Comparison of ENCODE assay signal across 27 cellular contexts in the genomic region with DNA sequence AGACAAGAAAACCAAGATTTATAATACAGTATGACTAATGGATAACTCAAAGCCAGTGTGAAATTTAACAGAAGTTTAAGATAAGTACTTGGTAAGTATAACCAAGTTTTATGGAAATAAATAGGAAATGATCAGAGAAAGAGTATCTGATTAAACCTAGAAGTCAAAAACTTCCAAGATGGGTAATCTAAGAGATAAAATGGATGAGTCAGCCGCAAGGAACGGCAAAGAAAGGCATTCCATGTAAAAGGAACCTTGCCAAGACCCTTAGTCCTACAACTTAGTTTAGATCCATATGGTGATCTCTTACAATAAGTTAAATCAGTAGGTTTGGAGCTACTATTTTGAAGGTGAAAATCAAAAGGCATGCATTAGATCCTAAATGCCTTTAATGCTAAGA. TPM values are rescaled to one million over a fixed set of nuclear protein-coding genes. Genes with fewer than 3 reads are reported as not detected.
DNase-seq lines count a peak whose midpoint lies in the region; ATAC-seq and TF ChIP-seq lines count a peak whose summit lies in the region.
"Had no signal": no experiment of that assay in that cellular context is flagged by ENCODE, and none has a peak within 500 bp of the region (broad histone marks: within the 10 kb centered on the region; RNA-seq: fewer than 3 reads in every experiment).

No MANE protein-coding gene starts in this region.

- TF ChIP-seq CTCF in BJ (IDR thresholded peaks at IDR 0.05; ENCODE audit: insufficient read depth, low read depth, low read length) (no peak), HFFc6 (IDR thresholded peaks at IDR 0.05) (no peak), fibroblast of the aortic adventitia (IDR thresholded peaks at IDR 0.05; ENCODE audit: insufficient read depth, low read length) (no peak)

- H3K27me3 ChIP-seq in BJ (ENCODE audit: control insufficient read depth, insufficient read depth, low read length) = no peaks in the 10 kb centered on the region
- H3K27me3 ChIP-seq: ascending aorta; BLaER1 treated with 17β-estradiol and CSF1 and Interleukin-3, amounts not matched to agents 10 nM and 100 nM; gastrocnemius medialis had no signal

- no peaks in the 10 kb centered on the region for H3K27me3 Mint-ChIP-seq in HFFc6 (ENCODE audit: insufficient read depth)
- H3K27me3 Mint-ChIP-seq: activated naive CD4-positive, alpha-beta T cell treated with anti-CD3 and anti-CD28 coated beads, Interleukin-2, amount 50 U/mL, for 24 hours; central memory CD8-positive, alpha-beta T cell; dendritic cell treated with granulocyte-macrophage colony-stimulating factor and Interleukin-4, amounts not matched to agents 40 ng/mL and 50 ng/mL, for 4 days; stimulated activated naive CD8-positive, alpha-beta T cell treated with anti-CD3 and anti-CD28 coated beads, Interleukin-15, Interleukin-2, amounts not matched to agents 100 ng/mL and 50 ng/mL, for 24 hours had no signal

- CTCF ChIA-PET in BJ (lab: Yijun Ruan, JAX) = interaction anchor here (0.6 kb wide), 1 partner anchor 373 kb away, joined by 3 read pairs; no protein-coding TSS in a partner anchor

- H3K4me3 ChIP-seq in BJ (ENCODE audit: low read depth, low read length) (no peak overlapping the region), fibroblast of the aortic adventitia (ENCODE audit: low read depth, low read length) (no peak overlapping the region)
- H3K4me3 ChIP-seq: ascending aorta; BLaER1 treated with 17β-estradiol and CSF1 and Interleukin-3, amounts not matched to agents 10 nM and 100 nM; gastrocnemius medialis; thoracic aorta had no signal

- no peaks in the 10 kb centered on the region for H3K9me3 Mint-ChIP-seq in HFFc6
- H3K9me3 Mint-ChIP-seq: activated naive CD4-positive, alpha-beta T cell treated with anti-CD3 and anti-CD28 coated beads, Interleukin-2, amount 50 U/mL, for 24 hours; activated T-helper 2 cell treated with anti-CD3 and anti-CD28 coated beads, Interferon-gamma antibody, Interleukin-2, Interleukin-4, amounts not matched to agents 10 μg/mL and 5 μg/mL and 100 μg/mL, durations not matched to agents 14 hours and 24 hours and 36 hours; central memory CD8-positive, alpha-beta T cell; dendritic cell treated with granulocyte-macrophage colony-stimulating factor and Interleukin-4, amounts not matched to agents 40 ng/mL and 50 ng/mL, for 4 days; mesothelial cell of epicardium; stimulated activated naive CD8-positive, alpha-beta T cell treated with anti-CD3 and anti-CD28 coated beads, Interleukin-15, Interleukin-2, amounts not matched to agents 100 ng/mL and 50 ng/mL, for 24 hours had no signal

- peak overlapping the region; percentile 69 for H3K27ac Mint-ChIP-seq in HFFc6
- H3K27ac Mint-ChIP-seq: activated CD8-positive, alpha-beta T cell treated with anti-CD3 and anti-CD28 coated beads, Interleukin-2, amount 10 ng/mL, durations not matched to agents 7 days and 5 days; activated naive CD4-positive, alpha-beta T cell treated with anti-CD3 and anti-CD28 coated beads, Interleukin-2, amount 50 U/mL, for 24 hours; activated T-helper 2 cell treated with anti-CD3 and anti-CD28 coated beads, Interferon-gamma antibody, Interleukin-2, Interleukin-4, amounts not matched to agents 10 μg/mL and 5 μg/mL and 100 μg/mL, durations not matched to agents 14 hours and 24 hours and 36 hours; dendritic cell treated with granulocyte-macrophage colony-stimulating factor and Interleukin-4, amounts not matched to agents 40 ng/mL and 50 ng/mL, for 4 days; mesothelial cell of epicardium; stimulated activated naive CD8-positive, alpha-beta T cell treated with anti-CD3 and anti-CD28 coated beads, Interleukin-15, Interleukin-2, amounts not matched to agents 100 ng/mL and 50 ng/mL, for 24 hours had no signal

- peak; percentile 6 for DNase-seq in BJ (ENCODE audit: low read depth)
- DNase-seq in HFFc6 = peak; percentile 65
- peak; percentile 61 for DNase-seq in amniotic epithelial cell (ENCODE audit: low read depth)
- peak; percentile 71 for DNase-seq in fibroblast of the aortic adventitia (ENCODE audit: low read depth)
- no peak for DNase-seq in HuH-7.5 (ENCODE audit: low spot score)
- DNase-seq in NCI-H446 treated with DMSO at 0.1 percent for 48 hours (lab: John Stamatoyannopoulos, UW) = no peak
- DNase-seq: activated CD8-positive, alpha-beta T cell treated with anti-CD3 and anti-CD28 coated beads, Interleukin-2, amount 10 ng/mL, durations not matched to agents 7 days and 5 days; gastrocnemius medialis; GDM1; kidney glomerular epithelial cell; NCI-H1930; NCI-H2171 treated with DMSO at 0.1 percent for 48 hours; NCI-H524; NK-92 treated with Interleukin-12 subunit alpha and Interleukin-12 subunit beta, amount 100 ng/mL, for 24 hours; right cardiac atrium; stimulated activated CD4-positive, alpha-beta T cell treated with anti-CD3 and anti-CD28 coated beads, Interleukin-2, amount 100 ng/mL, for 24 hours; stimulated activated CD8-positive, alpha-beta memory T cell treated with anti-CD3 and anti-CD28 coated beads, Interleukin-4, amount 100 ng/mL, for 48 hours had no signal

- H3K4me3 Mint-ChIP-seq in HFFc6 = peak overlapping the region; percentile 26; the same call in 1 of the 2 replicates
- H3K4me3 Mint-ChIP-seq: activated CD8-positive, alpha-beta T cell treated with anti-CD3 and anti-CD28 coated beads, Interleukin-2, amount 10 ng/mL, durations not matched to agents 7 days and 5 days; activated naive CD4-positive, alpha-beta T cell treated with anti-CD3 and anti-CD28 coated beads, Interleukin-2, amount 50 U/mL, for 24 hours; central memory CD8-positive, alpha-beta T cell; dendritic cell treated with granulocyte-macrophage colony-stimulating factor and Interleukin-4, amounts not matched to agents 40 ng/mL and 50 ng/mL, for 4 days; mesothelial cell of epicardium; stimulated activated naive CD8-positive, alpha-beta T cell treated with anti-CD3 and anti-CD28 coated beads, Interleukin-15, Interleukin-2, amounts not matched to agents 100 ng/mL and 50 ng/mL, for 24 hours had no signal

- H3K36me3 ChIP-seq in BJ (ENCODE audit: control insufficient read depth, insufficient read depth, low read length) = no peaks in the 10 kb centered on the region; the same call in 1 of the 2 replicates

- H3K36me3 Mint-ChIP-seq in HFFc6 (ENCODE audit: low read depth) = peaks cover 31% of the 10 kb centered on the region

- ATAC-seq in HG02970 (IDR thresholded peaks at IDR 0.05; ENCODE audit: low FRiP score, unreplicated experiment) = no peak
- ATAC-seq: activated CD8-positive, alpha-beta T cell treated with anti-CD3 and anti-CD28 coated beads, Interleukin-2, amount 10 ng/mL, durations not matched to agents 7 days and 5 days; gastrocnemius medialis; right cardiac atrium had no signal

- POLR2A ChIA-PET in BJ (lab: Charles Lee) = interaction anchor here (0.6 kb wide), 1 partner anchor 87 kb away, joined by 6 read pairs; no protein-coding TSS in a partner anchor

- H3K4me1 Mint-ChIP-seq in HFFc6 (ENCODE audit: low read depth) = peaks cover 26% of the 10 kb centered on the region
- H3K4me1 Mint-ChIP-seq: activated naive CD4-positive, alpha-beta T cell treated with anti-CD3 and anti-CD28 coated beads, Interleukin-2, amount 50 U/mL, for 24 hours; mesothelial cell of epicardium had no signal

RNA-seq across cellular contexts. Expression of gene LIN54, which starts 34.8 kb away (rescaled TPM):
- polyA plus RNA-seq in BJ (2011; rRNA removed) = 14.7 and 18.8 TPM in 2 replicates
- polyA minus RNA-seq in BJ (2011; rRNA and poly(A)+ RNA removed) = 21.6 and 30.4 TPM in 2 replicates
- 10 to 100 TPM; 13.8 to 20.5 (median 18.6) TPM for total RNA-seq in HFFc6 (2021; fragmentation: NEBNext Ultra II Directional; extraction: Animal tissue kit (Norgen Biotek cat#: 25700))
- total RNA-seq in fibroblast of the aortic adventitia (ENCODE audit: low replicate concordance) = 5.1 and 42.5 TPM in 2 replicates

RNA-seq across cellular contexts. Expression of gene COPS4, which starts 59.2 kb away (rescaled TPM):
- polyA plus RNA-seq in BJ (2011; rRNA removed) = 70.2 and 87.7 TPM in 2 replicates
- 10.3 and 12.2 TPM in 2 replicates for polyA minus RNA-seq in BJ (2011; rRNA and poly(A)+ RNA removed)
- total RNA-seq in HFFc6 (2021; fragmentation: NEBNext Ultra II Directional; extraction: Animal tissue kit (Norgen Biotek cat#: 25700)) = 10 to 100 TPM; 56.4 to 73.6 (median 69.2) TPM
- 37.5 and 69.3 TPM in 2 replicates for total RNA-seq in fibroblast of the aortic adventitia (ENCODE audit: low replicate concordance)

Comparison
In these comparisons a context has a peak if more than half of its experiments do, and no peak if none do; other contexts are left out.
1. DNase-seq: peak in BJ (single experiment), HFFc6 (single experiment), amniotic epithelial cell (single experiment) and fibroblast of the aortic adventitia (single experiment); none in HuH-7.5 (single experiment) and NCI-H446 treated with DMSO at 0.1 percent for 48 hours (single experiment).